Comparison of ENCODE assay signal across 14 cellular contexts in the genomic region with DNA sequence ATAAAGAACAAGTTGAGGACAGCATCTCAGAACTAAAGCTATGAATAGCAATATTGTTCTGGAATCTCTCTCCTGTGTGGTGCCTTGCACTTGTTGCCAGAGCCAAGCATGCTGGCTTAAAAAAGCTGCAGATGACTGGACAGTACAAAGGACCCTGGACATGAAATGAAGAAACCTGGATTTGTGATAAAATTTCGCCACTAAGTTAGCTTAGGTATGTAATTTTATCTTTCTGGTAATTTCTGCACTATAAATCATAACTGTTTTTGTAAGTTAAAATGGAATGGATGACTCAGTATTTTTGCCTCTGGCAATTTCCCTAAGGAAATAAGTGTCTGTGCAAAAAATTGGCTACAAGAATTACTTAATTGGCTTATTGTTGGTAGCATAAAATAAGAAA.
DNase-seq lines count a peak whose midpoint lies in the region; ATAC-seq and TF ChIP-seq lines count a peak whose summit lies in the region.
"Had no signal": no experiment of that assay in that cellular context is flagged by ENCODE, and none has a peak within 500 bp of the region (broad histone marks: within the 10 kb centered on the region; RNA-seq: fewer than 3 reads in every experiment).

No MANE protein-coding gene starts in this region.

- no peak for TF ChIP-seq EP300 in esophagus muscularis mucosa (IDR thresholded peaks at IDR 0.05)

- peak overlapping the region; percentile 53 to 79 (median 62) for H3K27ac ChIP-seq in esophagus muscularis mucosa (replicated peaks in 1 of 4)
- H3K27ac ChIP-seq in muscle layer of duodenum (ENCODE audit: low read length) = peak overlapping the region; percentile 89
- no peak overlapping the region for H3K27ac ChIP-seq in PC-9
- H3K27ac ChIP-seq in CD8-positive, alpha-beta T cell (ENCODE audit: low read depth, low read length) = no peak overlapping the region

- 29% methylated on average over 1 of the region's 1 CpG for WGBS in esophagus muscularis mucosa

- in situ Hi-C loops in SK-MEL-5 (cut with HindIII; ENCODE audit: low pct_unique_long_range_greater_than_20kb, low sequenced_read_pairs) = no loop called here

- TF ChIP-seq POLR2A in esophagus muscularis mucosa (IDR thresholded peaks at IDR 0.05; ENCODE audit: low read depth) = no peak

- no peaks in the 10 kb centered on the region for H4K20me1 ChIP-seq in PC-9 (ENCODE audit: insufficient read depth)

- H3K79me2 ChIP-seq in PC-9 (ENCODE audit: low read depth) = no peaks in the 10 kb centered on the region

- H3K4me2 ChIP-seq in PC-9 = no peak overlapping the region

- no peaks in the 10 kb centered on the region for H3K36me3 Mint-ChIP-seq in CD8-positive, alpha-beta T cell
- H3K36me3 Mint-ChIP-seq: immature natural killer cell had no signal

- H3K9me2 ChIP-seq in PC-9 (ENCODE audit: insufficient read depth) = no peaks in the 10 kb centered on the region

- no peaks in the 10 kb centered on the region for H3K4me1 Mint-ChIP-seq in CD8-positive, alpha-beta T cell (ENCODE audit: low read depth)

- H3K9me3 ChIP-seq in esophagus muscularis mucosa (peaks cover 0 to 5% (median 2%) of the 10 kb centered on the region in 4 donors), muscle layer of duodenum (ENCODE audit: control insufficient read depth in 1 of 2, low read length in 2 of 2) (peaks cover 0 to 3% of the 10 kb centered on the region in 2 donors), PC-9 (ENCODE audit: insufficient read depth, low read depth) (no peaks in the 10 kb centered on the region)
- H3K9me3 ChIP-seq in CD8-positive, alpha-beta T cell (ENCODE audit: low read length) = no peaks in the 10 kb centered on the region

- no peak overlapping the region for H3K27ac Mint-ChIP-seq in CD8-positive, alpha-beta T cell
- H3K27ac Mint-ChIP-seq: endodermal cell, immature natural killer cell had no signal

- DNase-seq in A172 (ENCODE audit: low spot score) = peak; percentile 49
- DNase-seq in SK-MEL-5 (ENCODE audit: low read depth, low spot score) = peak; percentile 46
- DNase-seq in esophagus muscularis mucosa (ENCODE audit: extremely low spot score) = no peak
- DNase-seq in PC-9 = no peak
- no peak for DNase-seq in CD8-positive, alpha-beta T cell
- DNase-seq in mesenteric fat pad (ENCODE audit: low spot score) = no peak
- DNase-seq in foreskin melanocyte = no peak
- DNase-seq: activated CD4-positive, CD25-positive, alpha-beta regulatory T cell; activated naive CD4-positive, alpha-beta T cell treated with Interleukin-2 at 50 U/mL for 16 hours; endodermal cell; immature natural killer cell; stimulated activated naive CD8-positive, alpha-beta T cell treated with anti-CD3 and anti-CD28 coated beads, Interleukin-15, Interleukin-2, amounts not matched to agents 100 U/mL and 50 U/mL, for 24 hours had no signal

- H3K27me3 ChIP-seq in esophagus muscularis mucosa (no peaks in the 10 kb centered on the region), muscle layer of duodenum (ENCODE audit: low read depth, low read length) (no peaks in the 10 kb centered on the region), PC-9 (ENCODE audit: insufficient read depth, low read depth) (no peaks in the 10 kb centered on the region)
- H3K27me3 ChIP-seq in CD8-positive, alpha-beta T cell (ENCODE audit: insufficient read depth, low read length) = no peaks in the 10 kb centered on the region

- H3K36me3 ChIP-seq in esophagus muscularis mucosa (no peaks in the 10 kb centered on the region), muscle layer of duodenum (ENCODE audit: control insufficient read depth in 1 of 2, insufficient read depth in 2 of 2, low read length in 2 of 2) (peaks cover 0 to 8% of the 10 kb centered on the region in 2 donors), PC-9 (ENCODE audit: low read depth) (no peaks in the 10 kb centered on the region)
- no peaks in the 10 kb centered on the region for H3K36me3 ChIP-seq in CD8-positive, alpha-beta T cell (ENCODE audit: insufficient read depth, low read length)

- no TSS peak for BruUV-seq in PC-9 (replicated peaks; lab: Mats Ljungman, UMichigan)

- no peak overlapping the region for H2AFZ ChIP-seq in PC-9

- POLR2A ChIA-PET in PC-9 (lab: Charles Lee; ENCODE audit: unreplicated experiment) = no interaction called here
- POLR2A ChIA-PET in CD8-positive, alpha-beta T cell (lab: Charles Lee) = no interaction called here

- ATAC-seq in CD8-positive, alpha-beta T cell = no peak
- ATAC-seq: stimulated activated naive CD8-positive, alpha-beta T cell treated with anti-CD3 and anti-CD28 coated beads, Interleukin-15, Interleukin-2, amounts not matched to agents 100 U/mL and 50 U/mL, for 24 hours had no signal

- no peak overlapping the region for H3K4me3 ChIP-seq in esophagus muscularis mucosa
- no peak overlapping the region for H3K4me3 ChIP-seq in muscle layer of duodenum (ENCODE audit: low read depth in 1 of 2, low read length in 2 of 2)
- H3K4me3 ChIP-seq in PC-9 = no peak overlapping the region
- H3K4me3 ChIP-seq in CD8-positive, alpha-beta T cell (ENCODE audit: low read depth, low read length) = no peak overlapping the region

- no peaks in the 10 kb centered on the region for H3K9me3 Mint-ChIP-seq in CD8-positive, alpha-beta T cell
- H3K9me3 Mint-ChIP-seq: endodermal cell, immature natural killer cell, neural crest cell had no signal

- H3K4me3 Mint-ChIP-seq in CD8-positive, alpha-beta T cell = no peak overlapping the region
- H3K4me3 Mint-ChIP-seq: endodermal cell, immature natural killer cell, neural crest cell had no signal

- peaks cover 5% of the 10 kb centered on the region for H3K27me3 Mint-ChIP-seq in CD8-positive, alpha-beta T cell (ENCODE audit: low read depth)

- intact Hi-C loops in esophagus muscularis mucosa (cut with DNase I) (no loop called here), PC-9 (cut with micrococcal nuclease; ENCODE audit: unreplicated experiment) (no loop called here)
- intact Hi-C loops in CD8-positive, alpha-beta T cell (cut with DNase I, micrococcal nuclease) = no loop called here

- H3F3A ChIP-seq in PC-9 (ENCODE audit: insufficient read depth, low read depth) = no peaks in the 10 kb centered on the region

- TF ChIP-seq CTCF in esophagus muscularis mucosa (IDR thresholded peaks at IDR 0.05) = no peak
- no peak for TF ChIP-seq CTCF in PC-9 (conservative IDR thresholded peaks at IDR 0.05)
- no peak for TF ChIP-seq CTCF in CD8-positive, alpha-beta T cell (IDR thresholded peaks at IDR 0.05)

- peaks cover 21 to 49% (median 47%) of the 10 kb centered on the region in 4 donors for H3K4me1 ChIP-seq in esophagus muscularis mucosa
- peaks cover 8 to 14% of the 10 kb centered on the region in 2 donors for H3K4me1 ChIP-seq in muscle layer of duodenum (ENCODE audit: control insufficient read depth in 1 of 2, insufficient read depth in 2 of 2, low read length in 2 of 2)
- H3K4me1 ChIP-seq in PC-9 (replicated peaks; ENCODE audit: insufficient read depth) = peaks cover 6% of the 10 kb centered on the region; the same call in 1 of the 2 replicates
- H3K4me1 ChIP-seq in CD8-positive, alpha-beta T cell (ENCODE audit: insufficient read depth, low read length) = no peaks in the 10 kb centered on the region

- CTCF ChIA-PET in PC-9 (lab: Charles Lee) = no interaction called here
- CTCF ChIA-PET in CD8-positive, alpha-beta T cell (lab: Charles Lee) = interaction anchor here (1.1 kb wide), 1 partner anchor 50 kb away, joined by 3 read pairs; no protein-coding TSS in a partner anchor

Comparison
In these comparisons a context has a peak if more than half of its experiments do, and no peak if none do; other contexts are left out.
1. DNase-seq: peak in A172 (single experiment) and SK-MEL-5 (single experiment); none in esophagus muscularis mucosa (single experiment), PC-9 (0 of 2), CD8-positive, alpha-beta T cell (0 of 7), mesenteric fat pad (single experiment) and foreskin melanocyte (single experiment).
2. H3K27ac ChIP-seq: peak in esophagus muscularis mucosa (4 of 4) and muscle layer of duodenum (single experiment); none in PC-9 (single experiment) and CD8-positive, alpha-beta T cell (single experiment).